Comparison of ENCODE assay signal across 8 cellular contexts in the genomic region with DNA sequence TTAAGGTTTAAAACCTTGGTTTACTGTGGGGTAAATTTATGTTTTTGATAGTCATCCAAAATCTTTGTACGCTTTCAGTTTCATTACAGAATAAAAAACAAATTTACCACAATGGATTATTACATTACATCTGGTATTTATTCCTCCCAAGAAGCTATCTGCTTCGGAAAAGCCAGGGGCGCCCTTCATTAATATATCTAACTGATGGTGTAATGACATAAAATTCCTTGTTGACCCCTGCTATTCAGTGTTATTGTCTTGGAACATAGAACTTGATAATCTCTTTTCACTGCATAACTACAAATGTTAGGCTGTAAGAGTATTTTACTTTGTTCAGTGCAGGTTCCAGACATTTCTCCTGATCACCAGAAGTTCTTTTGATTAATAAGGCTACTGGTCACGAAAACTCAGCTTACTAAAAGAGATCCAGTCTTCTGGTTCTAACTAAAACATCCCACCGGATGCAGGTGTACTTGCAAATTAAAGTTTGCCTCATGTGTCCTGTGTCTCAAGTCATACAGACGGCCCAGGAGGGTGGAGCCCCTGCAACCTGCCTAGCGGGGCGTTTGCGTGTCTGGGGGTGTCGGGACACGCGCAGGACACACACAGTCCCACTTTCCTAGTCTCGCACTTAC. TPM values are rescaled to one million over a fixed set of nuclear protein-coding genes. Genes with fewer than 3 reads are reported as not detected.
A peak's percentile ranks its signal among the peaks of the same experiment; 100 is the strongest.
DNase-seq lines count a peak whose midpoint lies in the region; TF ChIP-seq lines count a peak whose summit lies in the region.

No MANE protein-coding gene starts in this region.

- peak; percentile 76 for TF ChIP-seq POLR2A in GM19099 (IDR thresholded peaks at IDR 0.05; ENCODE audit: extremely low read depth, insufficient read length, low read depth)

- H3K27me3 ChIP-seq in skeletal muscle satellite cell (ENCODE audit: control insufficient read depth, insufficient read depth, low read length): no peaks in the 10 kb centered on the region

- peak overlapping the region; percentile 83 for H3K4me3 ChIP-seq in SK-N-MC
- H3K4me3 ChIP-seq in fibroblast of pulmonary artery (replicated peaks; ENCODE audit: low read depth, low read length): peak overlapping the region; percentile 76
- peak overlapping the region; percentile 96 for H3K4me3 ChIP-seq in skeletal muscle satellite cell (ENCODE audit: low read length)

- H3K36me3 ChIP-seq in SK-N-MC (ENCODE audit: insufficient read depth, low read length): no peaks in the 10 kb centered on the region
- H3K36me3 ChIP-seq in skeletal muscle satellite cell (ENCODE audit: insufficient read depth, low read length): no peaks in the 10 kb centered on the region

- H3K27ac ChIP-seq in SK-N-MC: no peak overlapping the region

- H3K4me1 ChIP-seq in skeletal muscle satellite cell (ENCODE audit: control insufficient read depth, insufficient read depth, low read length): peaks cover 28% of the 10 kb centered on the region

- peak overlapping the region; percentile 94 for H3K4me2 ChIP-seq in skeletal muscle satellite cell (ENCODE audit: low read length)

- no peaks in the 10 kb centered on the region for H3K9me3 ChIP-seq in SK-N-MC (ENCODE audit: low read depth, low read length)
- H3K9me3 ChIP-seq in skeletal muscle satellite cell (replicated peaks; ENCODE audit: low read length): no peaks in the 10 kb centered on the region

- peak overlapping the region; percentile 49 for H3K9ac ChIP-seq in SK-N-MC (ENCODE audit: insufficient read length)
- peak overlapping the region; percentile 69 for H3K9ac ChIP-seq in skeletal muscle satellite cell (ENCODE audit: low read depth, low read length)

- CTCF ChIA-PET in HEK293T (lab: Yijun Ruan, JAX): no interaction called here

- TF ChIP-seq CTCF in fibroblast of pulmonary artery (IDR thresholded peaks at IDR 0.05; ENCODE audit: low read length, missing control alignments): no peak

- POLR2A ChIA-PET in HEK293T (lab: Yijun Ruan, JAX): interaction anchor here (0.8 to 1.2 kb wide), 3 partner anchors 9 to 328 kb away, joined by 3 to 4 read pairs (median 3); partner anchors contain the start of gene UMAD1

- DNase-seq in SK-N-MC (ENCODE audit: low read depth, low spot score) (no peak), fibroblast of pulmonary artery (ENCODE audit: low read depth) (no peak), iPS-NIHi11 (ENCODE audit: low spot score) (no peak), NCI-H2196 (lab: John Stamatoyannopoulos, UW; ENCODE audit: unreplicated experiment) (no peak), HEK293T (ENCODE audit: extremely low spot score) (no peak)
- no peak for DNase-seq in stimulated activated CD4-positive, alpha-beta T cell treated with anti-CD3 and anti-CD28 coated beads, Interleukin-12 subunit alpha, Interleukin-12 subunit beta, amount 100 ng/mL, for 4 hours

TF ChIP-seq in HEK293T, 16 proteins besides CTCF, POLR2A, EP300 and RAD21:
- TF ChIP-seq HDGF (IDR thresholded peaks at IDR 0.05; ENCODE audit: borderline replicate concordance) (no peak), ZNF384 (IDR thresholded peaks at IDR 0.05) (no peak), SUZ12 (IDR thresholded peaks at IDR 0.05) (no peak), FOXM1 (IDR thresholded peaks at IDR 0.05; ENCODE audit: borderline replicate concordance) (no peak), TARDBP (IDR thresholded peaks at IDR 0.05) (no peak), ARNT (IDR thresholded peaks at IDR 0.05) (no peak), NFRKB (IDR thresholded peaks at IDR 0.05) (no peak), ELF4 (IDR thresholded peaks at IDR 0.05) (no peak), FOXA1 (IDR thresholded peaks at IDR 0.05) (no peak), L3MBTL2 (conservative IDR thresholded peaks at IDR 0.05) (no peak), PKNOX1 (IDR thresholded peaks at IDR 0.05) (no peak), BHLHE40 (IDR thresholded peaks at IDR 0.05; ENCODE audit: borderline replicate concordance) (no peak), CTBP1 (IDR thresholded peaks at IDR 0.05; ENCODE audit: borderline replicate concordance) (no peak), FOXK2 (IDR thresholded peaks at IDR 0.05) (no peak), SP1 (IDR thresholded peaks at IDR 0.05) (no peak)

RNA-seq across cellular contexts. Expression of gene GLCCI1, which starts 0.6 kb away (rescaled TPM):
- 1.7 and 4.8 TPM in 2 replicates for total RNA-seq in skeletal muscle satellite cell (2012; rRNA removed)
